ENCODE assay signal across 19 cellular contexts in the genomic region with DNA sequence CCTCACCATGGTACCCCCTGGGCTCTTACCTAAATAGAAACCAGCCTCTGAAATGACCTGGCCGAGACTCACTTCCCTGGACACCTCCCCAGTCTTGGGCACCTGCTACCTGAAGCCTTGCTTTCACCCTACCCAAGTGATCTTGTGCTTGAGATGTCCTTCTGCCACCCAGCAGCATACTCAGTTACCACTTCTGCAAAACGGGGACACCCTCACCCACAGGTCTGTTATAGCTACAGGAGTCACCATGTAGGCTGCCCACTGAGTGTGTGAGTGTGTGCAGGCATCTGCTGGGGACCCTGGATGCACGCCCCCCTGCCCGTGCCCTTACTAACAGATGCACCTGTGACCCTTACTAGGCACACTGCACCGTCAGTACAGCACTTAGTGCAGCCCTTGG.
DNase-seq lines count a peak whose midpoint lies in the region; ATAC-seq, FAIRE-seq and TF ChIP-seq lines count a peak whose summit lies in the region.
"Had no signal": no experiment of that assay in that cellular context is flagged by ENCODE, and none has a peak within 500 bp of the region (broad histone marks: within the 10 kb centered on the region; RNA-seq: fewer than 3 reads in every experiment).

No MANE protein-coding gene starts in this region.

- H3K27ac ChIP-seq in GM12878 (ENCODE audit: control insufficient read depth, insufficient read depth): no peak overlapping the region
- no peak overlapping the region for H3K27ac ChIP-seq in mesenchymal stem cell (ENCODE audit: low read length, poor library complexity, severe bottlenecking)
- H3K27ac ChIP-seq: BLaER1 had no signal

- H3K9me3 ChIP-seq in GM12878 (replicated peaks; ENCODE audit: control insufficient read depth, insufficient read depth, low read length) (no peaks in the 10 kb centered on the region), mesenchymal stem cell (ENCODE audit: control insufficient read depth, low read length) (no peaks in the 10 kb centered on the region)
- H3K9me3 ChIP-seq: BLaER1 had no signal

- peaks cover 79 to 100% of the 10 kb centered on the region in 2 donors for H3K4me1 Mint-ChIP-seq in stimulated activated naive B cell treated with anti-CD40 and anti-IgM and Interleukin-4, amounts not matched to agents 10 μg/mL and 1 μg/mL and 100 μg/mL, for 72 hours

- peak overlapping the region; percentile 98 for H3K27ac Mint-ChIP-seq in stimulated activated naive B cell treated with anti-CD40 and anti-IgM and Interleukin-4, amounts not matched to agents 10 μg/mL and 1 μg/mL and 100 μg/mL, for 72 hours

- 38% methylated on average over 5 of the region's 5 CpGs for WGBS in GM12878 (ENCODE audit: insufficient coverage, insufficient replicate concordance, low lambda C conversion rate, missing lambda C conversion rate)
- WGBS in mesenchymal stem cell: 95% methylated on average over 5 of the region's 5 CpGs

- no peak overlapping the region for H2AFZ ChIP-seq in GM12878 (ENCODE audit: control insufficient read depth, low read depth, low read length)
- H2AFZ ChIP-seq in mesenchymal stem cell (ENCODE audit: low read depth, low read length): no peak overlapping the region

- H3K36me3 ChIP-seq in GM12878 (ENCODE audit: control insufficient read depth in 2 of 2, insufficient read depth in 2 of 2, low read length in 1 of 2) (peaks cover 6 to 12% of the 10 kb centered on the region in 2 experiments; a peak in 3 of 4 replicates), mesenchymal stem cell (ENCODE audit: control insufficient read depth in 1 of 2, insufficient read depth in 2 of 2, low read depth in 1 of 2, low read length in 2 of 2) (peaks cover 35 to 73% of the 10 kb centered on the region in 2 experiments)

- TF ChIP-seq POLR2A in GM12892 (IDR thresholded peaks at IDR 0.05; ENCODE audit: low read depth, low read length) (no peak), GM12878 (IDR thresholded peaks at IDR 0.05; ENCODE audit: low read depth, low read length) (no peak)

- peaks cover 11% of the 10 kb centered on the region; the same call in 1 of the 2 replicates for H4K20me1 ChIP-seq in GM12878 (ENCODE audit: control insufficient read depth, insufficient read depth)

- intact Hi-C loops in GM12878 (cut with micrococcal nuclease; ENCODE audit: unreplicated experiment): no loop called here

- H3K4me2 ChIP-seq in GM12878 (ENCODE audit: control insufficient read depth, insufficient read depth): no peak overlapping the region; the same call in 1 of the 2 replicates
- H3K4me2 ChIP-seq in mesenchymal stem cell (ENCODE audit: low read length, poor library complexity, severe bottlenecking): no peak overlapping the region

- H3K27me3 ChIP-seq in GM12878 (replicated peaks in 1 of 2; ENCODE audit: control insufficient read depth in 2 of 2, insufficient read depth in 2 of 2, low read length in 1 of 2) (no peaks in the 10 kb centered on the region), mesenchymal stem cell (ENCODE audit: control insufficient read depth in 1 of 2, insufficient read depth in 1 of 2, low read length in 2 of 2) (no peaks in the 10 kb centered on the region)
- H3K27me3 ChIP-seq: BLaER1 had no signal

- TF ChIP-seq CTCF in GM12878 (IDR thresholded peaks at IDR 0.05 in 2 of 3, conservative IDR thresholded peaks at IDR 0.05 in 1 of 3; ENCODE audit: control insufficient read depth in 2 of 3, extremely low read depth in 1 of 3, insufficient read depth in 1 of 3, low read depth in 3 of 3, low read length in 3 of 3): no peak

- H3K18ac ChIP-seq in mesenchymal stem cell (ENCODE audit: low read depth in 1 of 2, low read length in 2 of 2): no peak overlapping the region

- no peak overlapping the region for H2BK120ac ChIP-seq in mesenchymal stem cell (ENCODE audit: low read depth, low read length)

- BruUV-seq in GM12878 (replicated peaks; lab: Mats Ljungman, UMichigan): no TSS peak

- CTCF ChIA-PET in GM12878 (lab: Yijun Ruan, JAX): interaction anchor here (0.6 to 8.5 kb wide), 2 partner anchors 33 to 1206 kb away, joined by 3 to 67 read pairs; no protein-coding TSS in a partner anchor

- H3K4me3 ChIP-seq in GM12878: no peak overlapping the region
- H3K4me3 ChIP-seq in mesenchymal stem cell (ENCODE audit: insufficient read depth in 1 of 2, low read depth in 1 of 2, low read length in 2 of 2): no peak overlapping the region
- H3K4me3 ChIP-seq: BLaER1 had no signal

- POLR2A ChIA-PET in GM12878 (lab: Charles Lee): interaction anchor here (12.4 kb wide), 1 partner anchor 33 kb away, joined by 100 read pairs; no protein-coding TSS in a partner anchor

- H2BK15ac ChIP-seq in mesenchymal stem cell (ENCODE audit: low read depth, poor library complexity, severe bottlenecking): no peak overlapping the region

- peak overlapping the region; percentile 8 for H4K8ac ChIP-seq in mesenchymal stem cell (ENCODE audit: low read length)

- H2BK12ac ChIP-seq in mesenchymal stem cell (ENCODE audit: low read length in 2 of 2): no peak overlapping the region

- H3K36me3 Mint-ChIP-seq in stimulated activated naive B cell treated with anti-CD40 and anti-IgM and Interleukin-4, amounts not matched to agents 10 μg/mL and 1 μg/mL and 100 μg/mL, for 72 hours: peaks cover 37 to 65% of the 10 kb centered on the region in 2 donors
- H3K36me3 Mint-ChIP-seq: CD8-positive, alpha-beta memory T cell had no signal

- H3K4me1 ChIP-seq in GM12878 (ENCODE audit: control insufficient read depth, insufficient read depth, low read length) (peaks cover 77% of the 10 kb centered on the region), mesenchymal stem cell (ENCODE audit: control insufficient read depth, insufficient read depth, low read depth, low read length) (peaks cover 33% of the 10 kb centered on the region)

- TF ChIP-seq EP300 in GM12878 (IDR thresholded peaks at IDR 0.05; ENCODE audit: borderline replicate concordance in 1 of 2, control insufficient read depth in 1 of 2, low read depth in 2 of 2, low read length in 2 of 2): no peak

- no peak for ATAC-seq in GM12878
- ATAC-seq in stimulated activated naive B cell treated with anti-CD40 and anti-IgM and Interleukin-4, amounts not matched to agents 10 μg/mL and 1 μg/mL and 100 μg/mL, for 72 hours (replicated peaks): no peak
- ATAC-seq in HG03460 (IDR thresholded peaks at IDR 0.05; ENCODE audit: unreplicated experiment): no peak
- ATAC-seq: HepG2 had no signal

- peaks cover 68% of the 10 kb centered on the region for H3K79me1 ChIP-seq in mesenchymal stem cell (replicated peaks; ENCODE audit: low read length, poor library complexity, severe bottlenecking)

- FAIRE-seq in GM12892 (lab: Jason Lieb, UNC) (peak; percentile 62), GM12878 (lab: Jason Lieb, UNC) (no peak)
- FAIRE-seq: A204.1, HepG2 had no signal

- no peak overlapping the region for H3K4ac ChIP-seq in mesenchymal stem cell (ENCODE audit: low read depth in 1 of 2, low read length in 2 of 2)

- H2AK5ac ChIP-seq in mesenchymal stem cell (ENCODE audit: low read length, severe bottlenecking): no peak overlapping the region

- no peak overlapping the region for H3K14ac ChIP-seq in mesenchymal stem cell (ENCODE audit: low read length in 2 of 2)

- SMC1A ChIA-PET in GM12878 (lab: Charles Lee; ENCODE audit: uncharacterized antibody, unreplicated experiment): interaction anchor here (8.5 to 9.5 kb wide), 2 partner anchors 10 to 33 kb away, joined by 114 to 115 read pairs; no protein-coding TSS in a partner anchor

- no peak overlapping the region for H4K91ac ChIP-seq in mesenchymal stem cell (ENCODE audit: low read length)

- DNase-seq in GM12892 (ENCODE audit: insufficient read length) (no peak), GM12878 (ENCODE audit: low read depth, low spot score) (no peak), mesenchymal stem cell (no peak), NCI-H1105 (lab: John Stamatoyannopoulos, UW) (no peak), AML-193 (lab: John Stamatoyannopoulos, UW) (no peak)
- DNase-seq in stimulated activated naive B cell treated with anti-CD40 and anti-IgM and Interleukin-4, amounts not matched to agents 10 μg/mL and 1 μg/mL and 100 μg/mL, for 72 hours: no peak
- DNase-seq in activated T-cell treated with anti-CD3 and anti-CD28 coated beads, Interleukin-2, amount 50 U/mL, for 1 hour: no peak
- DNase-seq: CD8-positive, alpha-beta memory T cell; DMS53; EL; KG1; NCI-H1048; NCI-H2081 treated with DMSO at 0.1 percent for 48 hours; NCI-H446 treated with DMSO at 0.1 percent for 48 hours; Right ventricle myocardium superior had no signal

- H3K79me2 ChIP-seq in GM12878 (ENCODE audit: control insufficient read depth, insufficient read depth, low read length): peaks cover 97% of the 10 kb centered on the region

- no peak overlapping the region for H3K23ac ChIP-seq in mesenchymal stem cell (ENCODE audit: low read length in 2 of 2)

- H3K9ac ChIP-seq in GM12878 (ENCODE audit: control insufficient read depth, insufficient read depth, low read length): no peak overlapping the region
- H3K9ac ChIP-seq in mesenchymal stem cell (ENCODE audit: low read length): no peak overlapping the region
- H3K9ac ChIP-seq: BLaER1 had no signal

- H3K4me3 Mint-ChIP-seq in stimulated activated naive B cell treated with anti-CD40 and anti-IgM and Interleukin-4, amounts not matched to agents 10 μg/mL and 1 μg/mL and 100 μg/mL, for 72 hours: peak overlapping the region; percentile 47 to 60
- H3K4me3 Mint-ChIP-seq: CD8-positive, alpha-beta memory T cell had no signal

- no peak for TF ChIP-seq RAD21 in GM12878 (IDR thresholded peaks at IDR 0.05; ENCODE audit: insufficient read depth, low read depth, low read length)

- no peak overlapping the region for H2BK5ac ChIP-seq in mesenchymal stem cell (ENCODE audit: low read depth, low read length, poor library complexity, severe bottlenecking)

- no peaks in the 10 kb centered on the region for H3K9me3 Mint-ChIP-seq in stimulated activated naive B cell treated with anti-CD40 and anti-IgM and Interleukin-4, amounts not matched to agents 10 μg/mL and 1 μg/mL and 100 μg/mL, for 72 hours
- H3K9me3 Mint-ChIP-seq: CD8-positive, alpha-beta memory T cell had no signal

- RAD21 ChIA-PET in GM12878 (lab: Charles Lee; ENCODE audit: unreplicated experiment): interaction anchor here (0.9 kb wide), 1 partner anchor 13 kb away, joined by 3 read pairs; no protein-coding TSS in a partner anchor

- in situ Hi-C loops in GM12878 (cut with MboI): no loop called here

- no peaks in the 10 kb centered on the region for H3K27me3 Mint-ChIP-seq in stimulated activated naive B cell treated with anti-CD40 and anti-IgM and Interleukin-4, amounts not matched to agents 10 μg/mL and 1 μg/mL and 100 μg/mL, for 72 hours
- H3K27me3 Mint-ChIP-seq: CD8-positive, alpha-beta memory T cell had no signal

TF ChIP-seq in GM12878, 131 proteins besides CTCF, POLR2A, EP300 and RAD21 (continues in another document):
- peak; percentile 34; the same call in 1 of the 2 replicates for TF ChIP-seq SPI1 (IDR thresholded peaks at IDR 0.05; ENCODE audit: borderline replicate concordance, insufficient read depth, low read depth, low read length)
- no peak for TF ChIP-seq HDAC2 (IDR thresholded peaks at IDR 0.05)
- no peak for TF ChIP-seq CBX5 (IDR thresholded peaks at IDR 0.05; ENCODE audit: low read depth)
